ENCODE assay signal across 15 cellular contexts in genomic region chr20:49513009-49513408, GRCh38. TPM values are rescaled to one million over a fixed set of nuclear protein-coding genes. Genes with fewer than 3 reads are reported as not detected.
DNase-seq lines count a peak whose midpoint lies in the region; TF ChIP-seq lines count a peak whose summit lies in the region.
"Had no signal": no experiment of that assay in that cellular context is flagged by ENCODE, and none has a peak within 500 bp of the region (broad histone marks: within the 10 kb centered on the region; RNA-seq: fewer than 3 reads in every experiment).

No MANE protein-coding gene starts in this region.

- H3K4me1 ChIP-seq in ascending aorta (peaks cover 12 to 39% of the 10 kb centered on the region in 2 donors), tibial artery (peaks cover 0 to 75% (median 39%) of the 10 kb centered on the region in 4 donors), testis (peaks cover 6% of the 10 kb centered on the region), smooth muscle cell (ENCODE audit: low read depth) (no peaks in the 10 kb centered on the region)
- H3K4me1 ChIP-seq: HAP-1 had no signal

- H3K9me3 ChIP-seq in ascending aorta (no peaks in the 10 kb centered on the region), tibial artery (no peaks in the 10 kb centered on the region), testis (no peaks in the 10 kb centered on the region), smooth muscle cell (replicated peaks; ENCODE audit: low read depth) (no peaks in the 10 kb centered on the region)
- H3K9me3 ChIP-seq: HAP-1 had no signal

- H3F3A ChIP-seq in smooth muscle cell (ENCODE audit: low read depth) = no peaks in the 10 kb centered on the region

- TF ChIP-seq CTCF in ascending aorta (IDR thresholded peaks at IDR 0.05) (no peak), tibial artery (IDR thresholded peaks at IDR 0.05) (no peak), testis (IDR thresholded peaks at IDR 0.05) (no peak), smooth muscle cell (IDR thresholded peaks at IDR 0.05; ENCODE audit: borderline replicate concordance, insufficient read depth, poor library complexity, severe bottlenecking) (no peak)

- H3K4me3 ChIP-seq in ascending aorta (no peak overlapping the region), tibial artery (no peak overlapping the region), testis (no peak overlapping the region), smooth muscle cell (no peak overlapping the region)
- H3K4me3 ChIP-seq: HAP-1 had no signal

- no peak overlapping the region for H3K9ac ChIP-seq in smooth muscle cell (ENCODE audit: low read depth)

- 85% methylated on average over 11 of the region's 11 CpGs for WGBS in testis, 2 donors
- WGBS in smooth muscle cell (ENCODE audit: low lambda C conversion rate) = 93% methylated on average over 11 of the region's 11 CpGs

- intact Hi-C loops in ascending aorta (cut with DNase I) (no loop called here), tibial artery (cut with DNase I; ENCODE audit: low total_unique reads) (no loop called here), testis (cut with DNase I; ENCODE audit: low total_unique reads) (no loop called here)

- H3K27me3 ChIP-seq in ascending aorta (no peaks in the 10 kb centered on the region), tibial artery (no peaks in the 10 kb centered on the region), testis (no peaks in the 10 kb centered on the region), smooth muscle cell (ENCODE audit: low read depth) (no peaks in the 10 kb centered on the region)

- H3K36me3 ChIP-seq in ascending aorta (peaks cover 55 to 71% of the 10 kb centered on the region in 2 donors), tibial artery (peaks cover 37 to 58% (median 37%) of the 10 kb centered on the region in 3 donors), testis (ENCODE audit: low read depth, missing control alignments) (no peaks in the 10 kb centered on the region), smooth muscle cell (ENCODE audit: low read depth) (no peaks in the 10 kb centered on the region)
- H3K36me3 ChIP-seq: HAP-1 had no signal

- peak; percentile 38 to 45 for DNase-seq in SHP77 (lab: John Stamatoyannopoulos, UW)
- DNase-seq in ascending aorta (ENCODE audit: low spot score in 2 of 2) = no peak
- no peak for DNase-seq in tibial artery
- no peak for DNase-seq in NCI-H1436 treated with DMSO at 0.1 percent for 48 hours (lab: John Stamatoyannopoulos, UW)
- no peak for DNase-seq in testis
- no peak for DNase-seq in smooth muscle cell (lab: John Stamatoyannopoulos, UW; ENCODE audit: unreplicated experiment)
- DNase-seq: C1 segment of cervical spinal cord; Caco-2; CD4-positive, alpha-beta memory T cell; DMS153; DND-41; GOT3; HFFc6 had no signal

- H2AFZ ChIP-seq in smooth muscle cell (ENCODE audit: low read depth) = no peak overlapping the region

- H3K27ac ChIP-seq in ascending aorta = peak overlapping the region; percentile 50 to 70
- H3K27ac ChIP-seq in tibial artery = peak overlapping the region; percentile 62 to 75
- no peak overlapping the region for H3K27ac ChIP-seq in testis
- no peak overlapping the region for H3K27ac ChIP-seq in smooth muscle cell (ENCODE audit: low read depth)

- no peak for TF ChIP-seq POLR2A in testis (IDR thresholded peaks at IDR 0.05)

- no peaks in the 10 kb centered on the region for H3K79me2 ChIP-seq in smooth muscle cell (ENCODE audit: low read depth)

- no peak overlapping the region for H3K4me2 ChIP-seq in smooth muscle cell

- H4K20me1 ChIP-seq in smooth muscle cell (ENCODE audit: low read depth) = no peaks in the 10 kb centered on the region

RNA-seq across cellular contexts. Expression of gene KCNB1, which starts 30.5 kb away (rescaled TPM):
- not detected for total RNA-seq in ascending aorta
- total RNA-seq in testis = 1 to 10 TPM; 2.3 to 4.6 TPM
- polyA plus RNA-seq in testis (ENCODE audit: insufficient read depth, low read depth, low replicate concordance) = 1.5 TPM
- not detected in 2 replicates for total RNA-seq in smooth muscle cell
- polyA plus RNA-seq in smooth muscle cell = 0.04 TPM in 1 of 2 replicates, not detected in the other
- total RNA-seq: A673; CD4-positive, alpha-beta memory T cell had no signal

RNA-seq across cellular contexts. Expression of gene PTGIS, which starts 54.9 kb away (rescaled TPM):
- 288 TPM for total RNA-seq in ascending aorta
- total RNA-seq in testis = 10 to 100 TPM; 12.2 to 13.0 TPM
- polyA plus RNA-seq in testis (ENCODE audit: insufficient read depth, low read depth, low replicate concordance) = 30.3 TPM
- total RNA-seq in smooth muscle cell = 0.18 and 0.31 TPM in 2 replicates
- polyA plus RNA-seq in smooth muscle cell = 0.64 and 0.65 TPM in 2 replicates
- total RNA-seq: A673; CD4-positive, alpha-beta memory T cell had no signal
- polyA plus RNA-seq: CD4-positive, alpha-beta memory T cell had no signal

Comparison
In these comparisons a context has a peak if more than half of its experiments do, and no peak if none do; other contexts are left out.
1. DNase-seq: peak in SHP77 (2 of 2); none in ascending aorta (0 of 2), tibial artery (0 of 2), NCI-H1436 treated with DMSO at 0.1 percent for 48 hours (single experiment), testis (single experiment) and smooth muscle cell (single experiment).
2. H3K27ac ChIP-seq: peak in ascending aorta (2 of 2) and tibial artery (2 of 2); none in testis (0 of 2) and smooth muscle cell (single experiment).
3. RNA of gene PTGIS, which starts 54.9 kb away (total RNA-seq): 288 TPM in ascending aorta (single experiment); 12.2 to 13.0 TPM in testis and 0.18 to 0.31 TPM in smooth muscle cell; every median in the first group is over 10 times any median in the second.